In genomic region chr10:124286621-124287020, GRCh38 we compare ENCODE assay signal across 23 cellular contexts.
"Had no signal": no experiment of that assay in that cellular context is flagged by ENCODE, and none has a peak within 500 bp of the region (broad histone marks: within the 10 kb centered on the region; RNA-seq: fewer than 3 reads in every experiment).

No MANE protein-coding gene starts in this region.

- H3K27ac ChIP-seq: neural progenitor cell, parathyroid adenoma, psoas muscle, stomach, uterus had no signal

- H3K36me3 ChIP-seq: neural progenitor cell, stomach, transverse colon, uterus had no signal

- H3K4me3 ChIP-seq: neural progenitor cell, psoas muscle, stomach, transverse colon, uterus had no signal

- H3K79me2 ChIP-seq: parathyroid adenoma had no signal

- H3K4me1 ChIP-seq: neural progenitor cell, parathyroid adenoma, psoas muscle, uterus had no signal

- H3K27me3 ChIP-seq: neural progenitor cell, stomach, transverse colon, uterus had no signal

- H3K9ac ChIP-seq: neural progenitor cell, parathyroid adenoma had no signal

- H2AFZ ChIP-seq: neural progenitor cell, parathyroid adenoma had no signal

- H3K9me3 ChIP-seq: psoas muscle, stomach, transverse colon, uterus had no signal

- FAIRE-seq: endothelial cell of umbilical vein, kidney had no signal

- DNase-seq: activated CD4-positive, alpha-beta memory T cell treated with anti-CD3 and anti-CD28 coated beads, Interleukin-2, amount 10 ng/mL, durations not matched to agents 7 days and 5 days; activated CD4-positive, alpha-beta T cell treated with anti-CD3 and anti-CD28 coated beads for 4 hours; activated CD8-positive, alpha-beta memory T cell treated with anti-CD3 and anti-CD28 coated beads, Interleukin-2, amount 50 U/mL, for 48 hours; activated naive CD8-positive, alpha-beta T cell treated with anti-CD3 and anti-CD28 coated beads, Interleukin-2, amount 50 U/mL, for 24 hours; caudate nucleus; cortex of kidney; effector memory CD8-positive, alpha-beta T cell; foreskin fibroblast; hippocampal formation; kidney; midbrain; stimulated activated CD4-positive, alpha-beta T cell treated with anti-CD3 and anti-CD28 coated beads, Interleukin-15, amount 100 ng/mL, for 24 hours; stimulated activated CD4-positive, alpha-beta T cell treated with anti-CD3 and anti-CD28 coated beads, Interleukin-2, amount 100 ng/mL, for 24 hours; stimulated activated naive B cell treated with anti-CD40 and anti-IgM and Interleukin-4, amounts not matched to agents 10 μg/mL and 1 μg/mL and 100 μg/mL, for 72 hours had no signal

- ATAC-seq: activated naive CD8-positive, alpha-beta T cell treated with anti-CD3 and anti-CD28 coated beads, Interleukin-2, amount 50 U/mL, for 24 hours; effector memory CD8-positive, alpha-beta T cell; left colon; naive thymus-derived CD8-positive, alpha-beta T cell; psoas muscle had no signal

- H3K4me2 ChIP-seq: neural progenitor cell had no signal
